1 cellular context compared by ENCODE assay signal in the genomic region with DNA sequence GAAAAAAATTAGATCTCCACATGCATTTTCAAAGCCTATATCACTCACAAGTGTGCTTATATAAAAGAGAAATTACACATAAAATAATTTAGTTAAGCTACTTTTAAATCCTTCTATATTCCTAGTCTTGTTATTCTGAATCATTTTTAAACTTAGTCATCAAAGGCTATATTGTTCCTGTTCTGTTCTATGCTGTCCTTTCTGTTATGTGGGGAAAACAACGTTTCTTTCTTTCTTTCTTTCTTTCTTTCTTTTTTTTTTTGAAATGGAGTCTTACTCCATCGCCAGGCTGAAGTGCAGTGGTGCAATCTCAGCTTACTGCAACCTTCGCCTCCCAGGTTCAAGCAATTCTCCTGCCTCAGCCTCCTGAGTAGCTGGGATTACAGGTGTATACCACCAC.
TF ChIP-seq lines count a peak whose summit lies in the region.

No MANE protein-coding gene starts in this region.

TF ChIP-seq in GM23338, 12 proteins besides CTCF, POLR2A, EP300 and RAD21 (continued from another document):
- TF ChIP-seq, protein P1, sequence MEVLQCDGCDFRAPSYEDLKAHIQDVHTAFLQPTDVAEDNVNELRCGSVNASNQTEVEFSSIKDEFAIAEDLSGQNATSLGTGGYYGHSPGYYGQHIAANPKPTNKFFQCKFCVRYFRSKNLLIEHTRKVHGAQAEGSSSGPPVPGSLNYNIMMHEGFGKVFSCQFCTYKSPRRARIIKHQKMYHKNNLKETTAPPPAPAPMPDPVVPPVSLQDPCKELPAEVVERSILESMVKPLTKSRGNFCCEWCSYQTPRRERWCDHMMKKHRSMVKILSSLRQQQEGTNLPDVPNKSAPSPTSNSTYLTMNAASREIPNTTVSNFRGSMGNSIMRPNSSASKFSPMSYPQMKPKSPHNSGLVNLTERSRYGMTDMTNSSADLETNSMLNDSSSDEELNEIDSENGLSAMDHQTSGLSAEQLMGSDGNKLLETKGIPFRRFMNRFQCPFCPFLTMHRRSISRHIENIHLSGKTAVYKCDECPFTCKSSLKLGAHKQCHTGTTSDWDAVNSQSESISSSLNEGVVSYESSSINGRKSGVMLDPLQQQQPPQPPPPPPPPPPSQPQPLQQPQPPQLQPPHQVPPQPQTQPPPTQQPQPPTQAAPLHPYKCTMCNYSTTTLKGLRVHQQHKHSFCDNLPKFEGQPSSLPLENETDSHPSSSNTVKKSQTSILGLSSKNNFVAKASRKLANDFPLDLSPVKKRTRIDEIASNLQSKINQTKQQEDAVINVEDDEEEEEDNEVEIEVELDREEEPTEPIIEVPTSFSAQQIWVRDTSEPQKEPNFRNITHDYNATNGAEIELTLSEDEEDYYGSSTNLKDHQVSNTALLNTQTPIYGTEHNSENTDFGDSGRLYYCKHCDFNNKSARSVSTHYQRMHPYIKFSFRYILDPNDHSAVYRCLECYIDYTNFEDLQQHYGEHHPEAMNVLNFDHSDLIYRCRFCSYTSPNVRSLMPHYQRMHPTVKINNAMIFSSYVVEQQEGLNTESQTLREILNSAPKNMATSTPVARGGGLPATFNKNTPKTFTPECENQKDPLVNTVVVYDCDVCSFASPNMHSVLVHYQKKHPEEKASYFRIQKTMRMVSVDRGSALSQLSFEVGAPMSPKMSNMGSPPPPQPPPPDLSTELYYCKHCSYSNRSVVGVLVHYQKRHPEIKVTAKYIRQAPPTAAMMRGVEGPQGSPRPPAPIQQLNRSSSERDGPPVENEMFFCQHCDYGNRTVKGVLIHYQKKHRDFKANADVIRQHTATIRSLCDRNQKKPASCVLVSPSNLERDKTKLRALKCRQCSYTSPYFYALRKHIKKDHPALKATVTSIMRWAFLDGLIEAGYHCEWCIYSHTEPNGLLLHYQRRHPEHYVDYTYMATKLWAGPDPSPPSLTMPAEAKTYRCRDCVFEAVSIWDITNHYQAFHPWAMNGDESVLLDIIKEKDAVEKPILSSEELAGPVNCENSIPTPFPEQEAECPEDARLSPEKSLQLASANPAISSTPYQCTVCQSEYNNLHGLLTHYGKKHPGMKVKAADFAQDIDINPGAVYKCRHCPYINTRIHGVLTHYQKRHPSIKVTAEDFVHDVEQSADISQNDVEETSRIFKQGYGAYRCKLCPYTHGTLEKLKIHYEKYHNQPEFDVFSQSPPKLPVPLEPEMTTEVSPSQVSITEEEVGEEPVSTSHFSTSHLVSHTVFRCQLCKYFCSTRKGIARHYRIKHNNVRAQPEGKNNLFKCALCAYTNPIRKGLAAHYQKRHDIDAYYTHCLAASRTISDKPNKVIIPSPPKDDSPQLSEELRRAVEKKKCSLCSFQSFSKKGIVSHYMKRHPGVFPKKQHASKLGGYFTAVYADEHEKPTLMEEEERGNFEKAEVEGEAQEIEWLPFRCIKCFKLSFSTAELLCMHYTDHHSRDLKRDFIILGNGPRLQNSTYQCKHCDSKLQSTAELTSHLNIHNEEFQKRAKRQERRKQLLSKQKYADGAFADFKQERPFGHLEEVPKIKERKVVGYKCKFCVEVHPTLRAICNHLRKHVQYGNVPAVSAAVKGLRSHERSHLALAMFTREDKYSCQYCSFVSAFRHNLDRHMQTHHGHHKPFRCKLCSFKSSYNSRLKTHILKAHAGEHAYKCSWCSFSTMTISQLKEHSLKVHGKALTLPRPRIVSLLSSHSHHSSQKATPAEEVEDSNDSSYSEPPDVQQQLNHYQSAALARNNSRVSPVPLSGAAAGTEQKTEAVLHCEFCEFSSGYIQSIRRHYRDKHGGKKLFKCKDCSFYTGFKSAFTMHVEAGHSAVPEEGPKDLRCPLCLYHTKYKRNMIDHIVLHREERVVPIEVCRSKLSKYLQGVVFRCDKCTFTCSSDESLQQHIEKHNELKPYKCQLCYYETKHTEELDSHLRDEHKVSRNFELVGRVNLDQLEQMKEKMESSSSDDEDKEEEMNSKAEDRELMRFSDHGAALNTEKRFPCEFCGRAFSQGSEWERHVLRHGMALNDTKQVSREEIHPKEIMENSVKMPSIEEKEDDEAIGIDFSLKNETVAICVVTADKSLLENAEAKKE (CRISPR knock-in tag; IDR thresholded peaks at IDR 0.05), result no peak
